ENCODE assay signal across 8 cellular contexts in the genomic region with DNA sequence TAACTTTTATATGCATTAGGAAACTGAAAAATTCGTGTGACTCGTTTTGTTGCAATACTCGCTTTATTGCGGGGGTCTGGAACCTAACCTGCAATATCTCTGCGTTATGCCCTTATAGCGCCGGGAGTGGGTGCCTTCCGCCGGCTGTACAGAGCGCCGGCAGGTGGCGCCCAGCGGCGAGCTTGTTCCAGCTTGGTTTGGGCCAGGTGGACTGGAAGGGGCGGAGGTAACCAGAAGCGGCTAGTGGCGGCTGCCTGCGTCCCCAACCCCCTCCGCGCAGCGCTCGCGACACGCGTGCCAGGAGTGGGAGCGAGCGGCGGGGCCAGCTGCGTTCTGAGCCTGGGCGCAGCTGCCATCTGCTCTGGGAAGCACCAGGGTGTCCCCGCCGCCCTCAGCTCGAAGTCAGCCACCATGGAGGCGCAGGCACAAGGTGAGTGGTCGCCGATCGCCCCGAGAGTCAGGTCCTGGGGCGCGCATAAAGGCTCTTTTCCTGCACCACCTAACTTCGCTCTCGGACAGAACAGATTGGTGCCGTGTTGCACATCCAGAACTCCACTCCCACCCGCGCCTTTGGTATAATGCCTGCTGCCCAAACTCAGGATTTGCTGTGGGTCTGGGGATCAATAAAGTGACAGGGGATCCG. TPM values are rescaled to one million over a fixed set of nuclear protein-coding genes. Genes with fewer than 3 reads are reported as not detected.
DNase-seq lines count a peak whose midpoint lies in the region; ATAC-seq and TF ChIP-seq lines count a peak whose summit lies in the region.

A gene with protein sequence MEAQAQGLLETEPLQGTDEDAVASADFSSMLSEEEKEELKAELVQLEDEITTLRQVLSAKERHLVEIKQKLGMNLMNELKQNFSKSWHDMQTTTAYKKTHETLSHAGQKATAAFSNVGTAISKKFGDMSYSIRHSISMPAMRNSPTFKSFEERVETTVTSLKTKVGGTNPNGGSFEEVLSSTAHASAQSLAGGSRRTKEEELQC (plus strand): TSS at position 233 of the 643 bp plus-strand sequence. CDS start 179 bp downstream, at position 412.

- H3K9ac ChIP-seq in NT2/D1 (ENCODE audit: insufficient read length, low read depth) = peak within 1 kb of the TSS; percentile 82

- H3K4me1 ChIP-seq in CD8-positive, alpha-beta T cell (ENCODE audit: insufficient read depth, low read length) = peaks cover 5% of the 10 kb centered on the region
- no peaks in the 10 kb centered on the region for H3K4me1 ChIP-seq in NT2/D1 (ENCODE audit: insufficient read depth, insufficient read length)

- peak; percentile 7 to 64 (median 39) for DNase-seq in CD8-positive, alpha-beta T cell
- DNase-seq in GM20000 (ENCODE audit: low spot score) (peak; percentile 82), HL-60 (ENCODE audit: low read depth in 1 of 2, low spot score in 1 of 2) (peak; percentile 18 to 51), NT2/D1 (ENCODE audit: low read depth, low spot score) (peak; percentile 50), activated T-helper 1 cell treated with Interleukin-2 at 50 U/mL for 16 hours (ENCODE audit: low read depth) (peak; percentile 38), fibroblast of gingiva (ENCODE audit: low read depth) (peak; percentile 39), myocyte (ENCODE audit: low read depth) (peak; percentile 86)

- intact Hi-C loops in CD8-positive, alpha-beta T cell (cut with DNase I, micrococcal nuclease) = loop anchor here (1.0 to 2.0 kb wide), 2 partner anchors 615 to 616 kb away; no protein-coding TSS in a partner anchor

- H3K27me3 ChIP-seq in CD8-positive, alpha-beta T cell (ENCODE audit: insufficient read depth, low read length) = no peaks in the 10 kb centered on the region
- H3K27me3 ChIP-seq in HL-60 (ENCODE audit: insufficient read depth, poor library complexity, severe bottlenecking) (peaks cover 21% of the 10 kb centered on the region), NT2/D1 (ENCODE audit: insufficient read depth, insufficient read length) (peaks cover 33% of the 10 kb centered on the region)

- H3K4me1 Mint-ChIP-seq in CD8-positive, alpha-beta T cell (ENCODE audit: low read depth) = peaks cover 8% of the 10 kb centered on the region
- no peaks in the 10 kb centered on the region for H3K4me1 Mint-ChIP-seq in stimulated activated memory B cell treated with anti-CD40 and anti-IgM and Interleukin-4, amounts not matched to agents 10 μg/mL and 1 μg/mL and 100 μg/mL, for 72 hours

- no peak within 1 kb of the TSS for H3K27ac Mint-ChIP-seq in CD8-positive, alpha-beta T cell
- no peak within 1 kb of the TSS for H3K27ac Mint-ChIP-seq in stimulated activated memory B cell treated with anti-CD40 and anti-IgM and Interleukin-4, amounts not matched to agents 10 μg/mL and 1 μg/mL and 100 μg/mL, for 72 hours

- H3K36me3 Mint-ChIP-seq in CD8-positive, alpha-beta T cell = no peaks in the 10 kb centered on the region
- no peaks in the 10 kb centered on the region for H3K36me3 Mint-ChIP-seq in stimulated activated memory B cell treated with anti-CD40 and anti-IgM and Interleukin-4, amounts not matched to agents 10 μg/mL and 1 μg/mL and 100 μg/mL, for 72 hours

- CTCF ChIA-PET in CD8-positive, alpha-beta T cell (lab: Charles Lee) = interaction anchor here (0.8 to 1.1 kb wide), 5 partner anchors 9 to 627 kb away, joined by 3 read pairs; no protein-coding TSS in a partner anchor

- peak; percentile 39 for TF ChIP-seq CTCF in CD8-positive, alpha-beta T cell (IDR thresholded peaks at IDR 0.05)
- TF ChIP-seq CTCF in GM20000 (IDR thresholded peaks at IDR 0.05; ENCODE audit: extremely low read depth, missing control alignments) (peak; percentile 99), HL-60 (IDR thresholded peaks at IDR 0.05; ENCODE audit: insufficient read depth, low read length) (peak; percentile 78)

- POLR2A ChIA-PET in CD8-positive, alpha-beta T cell (lab: Charles Lee) = no interaction called here

- H3K27ac ChIP-seq in CD8-positive, alpha-beta T cell (ENCODE audit: low read depth, low read length) = no peak within 1 kb of the TSS
- H3K27ac ChIP-seq in HL-60 (replicated peaks) = no peak within 1 kb of the TSS

- peaks cover 46% of the 10 kb centered on the region for H3K27me3 Mint-ChIP-seq in CD8-positive, alpha-beta T cell (ENCODE audit: low read depth)
- peaks cover 38% of the 10 kb centered on the region for H3K27me3 Mint-ChIP-seq in stimulated activated memory B cell treated with anti-CD40 and anti-IgM and Interleukin-4, amounts not matched to agents 10 μg/mL and 1 μg/mL and 100 μg/mL, for 72 hours

- ATAC-seq in CD8-positive, alpha-beta T cell = peak; percentile 79
- peak; percentile 79 for ATAC-seq in stimulated activated memory B cell treated with anti-CD40 and anti-IgM and Interleukin-4, amounts not matched to agents 10 μg/mL and 1 μg/mL and 100 μg/mL, for 72 hours

- no peaks in the 10 kb centered on the region for H3K9me3 ChIP-seq in CD8-positive, alpha-beta T cell (ENCODE audit: low read length)
- no peaks in the 10 kb centered on the region for H3K9me3 ChIP-seq in NT2/D1 (ENCODE audit: insufficient read depth, low read length)

- no peaks in the 10 kb centered on the region for H3K9me3 Mint-ChIP-seq in CD8-positive, alpha-beta T cell
- H3K9me3 Mint-ChIP-seq in stimulated activated memory B cell treated with anti-CD40 and anti-IgM and Interleukin-4, amounts not matched to agents 10 μg/mL and 1 μg/mL and 100 μg/mL, for 72 hours = peaks cover 3% of the 10 kb centered on the region

- H3K4me3 ChIP-seq in CD8-positive, alpha-beta T cell (ENCODE audit: low read depth, low read length) = peak within 1 kb of the TSS; percentile 46
- peak within 1 kb of the TSS; percentile 38 for H3K4me3 ChIP-seq in HL-60 (replicated peaks; ENCODE audit: insufficient read depth, low read length)
- H3K4me3 ChIP-seq in NT2/D1 (ENCODE audit: insufficient read length, low read depth) = peak within 1 kb of the TSS; percentile 62

- H3K4me3 Mint-ChIP-seq in CD8-positive, alpha-beta T cell = peak within 1 kb of the TSS; percentile 75
- H3K4me3 Mint-ChIP-seq in stimulated activated memory B cell treated with anti-CD40 and anti-IgM and Interleukin-4, amounts not matched to agents 10 μg/mL and 1 μg/mL and 100 μg/mL, for 72 hours = peak within 1 kb of the TSS; percentile 63

- no peaks in the 10 kb centered on the region for H3K36me3 ChIP-seq in CD8-positive, alpha-beta T cell (ENCODE audit: insufficient read depth, low read length)
- H3K36me3 ChIP-seq in NT2/D1 (ENCODE audit: insufficient read depth, insufficient read length, low read length) = no peaks in the 10 kb centered on the region

RNA-seq across cellular contexts. Expression of the gene that starts here (rescaled TPM):
- not detected for total RNA-seq in CD8-positive, alpha-beta T cell
- total RNA-seq in myocyte = 55.3 and 97.1 TPM in 2 replicates
- 36.8 TPM for polyA plus RNA-seq in myocyte (2012)

Comparison
In these comparisons a context has a peak if more than half of its experiments do, and no peak if none do; other contexts are left out.
1. RNA of the gene that starts here (total RNA-seq): 55.3 to 97.1 TPM in myocyte; not detected in CD8-positive, alpha-beta T cell; every median in the first group is over 10 times any median in the second.
2. Peak in DNase-seq, ATAC-seq and H3K4me3 ChIP-seq in CD8-positive, alpha-beta T cell; RNA of the gene not detected or under 1 TPM.
3. DNase-seq: peak in every context shown above with its lines; median percentile 86 in myocyte; 82 in GM20000; 50 in NT2/D1; 39 in CD8-positive, alpha-beta T cell; 39 in fibroblast of gingiva; 38 in activated T-helper 1 cell treated with Interleukin-2 at 50 U/mL for 16 hours; 34 in HL-60.
4. CTCF ChIP-seq: peak in every context shown above with its lines; median percentile 99 in GM20000; 78 in HL-60; 39 in CD8-positive, alpha-beta T cell.
5. Peak in every context shown above with its lines, with median percentiles within 50 percentile points of each other: H3K4me3 ChIP-seq.